9 cellular contexts compared by ENCODE assay signal in the genomic region with DNA sequence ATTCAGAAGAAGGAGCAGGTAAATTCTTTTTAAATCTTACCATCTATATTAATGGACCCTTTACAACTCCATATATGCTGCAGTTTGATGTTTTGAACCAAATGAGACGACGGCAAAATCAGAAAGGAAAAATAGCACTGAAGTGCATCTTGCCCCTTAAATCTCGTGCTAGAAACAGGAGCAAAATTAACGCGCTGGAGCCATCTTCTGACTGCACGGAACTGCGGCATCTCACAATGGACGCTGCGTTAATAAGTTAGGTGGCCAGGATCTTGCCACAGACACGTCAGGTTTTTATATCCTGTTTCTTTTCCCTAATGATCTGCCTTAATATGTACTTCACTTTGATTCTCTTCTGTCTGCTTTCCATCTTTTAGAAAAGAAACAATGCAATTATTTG.
A peak's percentile ranks its signal among the peaks of the same experiment; 100 is the strongest.
DNase-seq lines count a peak whose midpoint lies in the region; ATAC-seq and TF ChIP-seq lines count a peak whose summit lies in the region.
"Had no signal": no experiment of that assay in that cellular context is flagged by ENCODE, and none has a peak within 500 bp of the region (broad histone marks: within the 10 kb centered on the region; RNA-seq: fewer than 3 reads in every experiment).

No MANE protein-coding gene starts in this region.

- no peak overlapping the region for H3K27ac Mint-ChIP-seq in activated T-cell treated with anti-CD3 and anti-CD28 coated beads, Interleukin-2, amount 50 U/mL, for 24 hours
- no peak overlapping the region for H3K27ac Mint-ChIP-seq in CD8-positive, alpha-beta T cell

- no peak for TF ChIP-seq CTCF in CD8-positive, alpha-beta T cell (IDR thresholded peaks at IDR 0.05)

- H3K4me1 Mint-ChIP-seq in activated T-cell treated with anti-CD3 and anti-CD28 coated beads, Interleukin-2, amount 50 U/mL, for 24 hours (ENCODE audit: low read depth) = no peaks in the 10 kb centered on the region
- no peaks in the 10 kb centered on the region for H3K4me1 Mint-ChIP-seq in CD8-positive, alpha-beta T cell (ENCODE audit: low read depth)

- no peaks in the 10 kb centered on the region for H3K36me3 Mint-ChIP-seq in activated T-cell treated with anti-CD3 and anti-CD28 coated beads, Interleukin-2, amount 50 U/mL, for 24 hours (ENCODE audit: low read depth)
- no peaks in the 10 kb centered on the region for H3K36me3 Mint-ChIP-seq in CD8-positive, alpha-beta T cell

- intact Hi-C loops in CD8-positive, alpha-beta T cell (cut with DNase I, micrococcal nuclease) = no loop called here

- in situ Hi-C loops in G401 (cut with HindIII; ENCODE audit: low sequenced_read_pairs) = no loop called here

- no peaks in the 10 kb centered on the region for H3K36me3 ChIP-seq in CD8-positive, alpha-beta T cell (ENCODE audit: insufficient read depth, low read length)

- CTCF ChIA-PET in CD8-positive, alpha-beta T cell (lab: Charles Lee) = no interaction called here

- no peaks in the 10 kb centered on the region for H3K27me3 ChIP-seq in CD8-positive, alpha-beta T cell (ENCODE audit: insufficient read depth, low read length)

- H3K4me3 Mint-ChIP-seq in activated T-cell treated with anti-CD3 and anti-CD28 coated beads, Interleukin-2, amount 50 U/mL, for 24 hours = no peak overlapping the region
- no peak overlapping the region for H3K4me3 Mint-ChIP-seq in CD8-positive, alpha-beta T cell

- H3K9me3 ChIP-seq in CD8-positive, alpha-beta T cell (ENCODE audit: low read length) = no peaks in the 10 kb centered on the region

- no peaks in the 10 kb centered on the region for H3K9me3 Mint-ChIP-seq in activated T-cell treated with anti-CD3 and anti-CD28 coated beads, Interleukin-2, amount 50 U/mL, for 24 hours
- no peaks in the 10 kb centered on the region for H3K9me3 Mint-ChIP-seq in CD8-positive, alpha-beta T cell

- H3K4me3 ChIP-seq in CD8-positive, alpha-beta T cell (ENCODE audit: low read depth, low read length) = no peak overlapping the region

- POLR2A ChIA-PET in CD8-positive, alpha-beta T cell (lab: Charles Lee) = no interaction called here

- DNase-seq in G401 (ENCODE audit: low spot score) = peak; percentile 12
- peak; percentile 33 to 76 for DNase-seq in NCI-H526 (lab: John Stamatoyannopoulos, UW)
- peak; percentile 74 for DNase-seq in fibroblast of peridontal ligament (ENCODE audit: extremely low read depth)
- peak; percentile 47 for DNase-seq in retina
- no peak for DNase-seq in activated T-cell treated with anti-CD3 and anti-CD28 coated beads, Interleukin-2, amount 50 U/mL, for 24 hours
- no peak for DNase-seq in effector CD8-positive, alpha-beta T cell (lab: John Stamatoyannopoulos, UW)
- DNase-seq in CD8-positive, alpha-beta T cell = no peak

- no peaks in the 10 kb centered on the region for H3K27me3 Mint-ChIP-seq in activated T-cell treated with anti-CD3 and anti-CD28 coated beads, Interleukin-2, amount 50 U/mL, for 24 hours
- H3K27me3 Mint-ChIP-seq in CD8-positive, alpha-beta T cell (ENCODE audit: low read depth) = no peaks in the 10 kb centered on the region

- ATAC-seq in CD8-positive, alpha-beta T cell = no peak
- no peak for ATAC-seq in HG02642 (IDR thresholded peaks at IDR 0.05; ENCODE audit: poor library complexity, unreplicated experiment)

- H3K27ac ChIP-seq in CD8-positive, alpha-beta T cell (ENCODE audit: low read depth, low read length) = no peak overlapping the region
- H3K27ac ChIP-seq: KMS-11 had no signal

- no peaks in the 10 kb centered on the region for H3K4me1 ChIP-seq in CD8-positive, alpha-beta T cell (ENCODE audit: insufficient read depth, low read length)

Comparison
In these comparisons a context has a peak if more than half of its experiments do, and no peak if none do; other contexts are left out.
1. DNase-seq: peak in G401 (single experiment), NCI-H526 (2 of 2), fibroblast of peridontal ligament (single experiment) and retina (single experiment); none in activated T-cell treated with anti-CD3 and anti-CD28 coated beads, Interleukin-2, amount 50 U/mL, for 24 hours (single experiment), effector CD8-positive, alpha-beta T cell (single experiment) and CD8-positive, alpha-beta T cell (0 of 7).